In genomic region chr6:34181903-34182302, GRCh38 we compare ENCODE assay signal across 15 cellular contexts. TPM values are rescaled to one million over a fixed set of nuclear protein-coding genes. Genes with fewer than 3 reads are reported as not detected.
A peak's percentile ranks its signal among the peaks of the same experiment; 100 is the strongest.
DNase-seq lines count a peak whose midpoint lies in the region; ATAC-seq and TF ChIP-seq lines count a peak whose summit lies in the region.
"Had no signal": no experiment of that assay in that cellular context is flagged by ENCODE, and none has a peak within 500 bp of the region (broad histone marks: within the 10 kb centered on the region; RNA-seq: fewer than 3 reads in every experiment).

No MANE protein-coding gene starts in this region.

- no peak for TF ChIP-seq POLR2A in heart left ventricle (IDR thresholded peaks at IDR 0.05)

- H3K27ac ChIP-seq in heart left ventricle (peak overlapping the region in 1 of 12 donors; percentile 88), upper lobe of right lung (no peak overlapping the region)

- peaks cover 15% of the 10 kb centered on the region for H3K9me3 Mint-ChIP-seq in T-helper 2 cell treated with Interferon-gamma antibody and Interleukin-4, amounts not matched to agents 5 μg/mL and 100 μg/mL, for 36 hours
- H3K9me3 Mint-ChIP-seq in naive B cell, result peaks cover 0 to 14% (median 8%) of the 10 kb centered on the region in 7 donors

- intact Hi-C loops in cardiac septum (cut with DNase I), result no loop called here
- intact Hi-C loops in heart left ventricle (cut with DNase I), result no loop called here
- intact Hi-C loops in upper lobe of right lung (cut with DNase I), result no loop called here

- H3K36me3 ChIP-seq in heart left ventricle, result no peaks in the 10 kb centered on the region
- H3K36me3 ChIP-seq in upper lobe of right lung, result no peaks in the 10 kb centered on the region
- H3K36me3 ChIP-seq: MG63 had no signal

- no peak overlapping the region for H3K4me3 Mint-ChIP-seq in T-helper 2 cell treated with Interferon-gamma antibody and Interleukin-4, amounts not matched to agents 5 μg/mL and 100 μg/mL, for 36 hours
- H3K4me3 Mint-ChIP-seq in naive B cell, result peak overlapping the region in 5 of 8 donors; percentile 29 to 65 (median 51)

- ATAC-seq in heart left ventricle, result no peak
- ATAC-seq in naive B cell (ENCODE audit: low read depth in 2 of 2), result no peak
- no peak for ATAC-seq in upper lobe of right lung
- ATAC-seq in HG03469 (IDR thresholded peaks at IDR 0.05; ENCODE audit: unreplicated experiment), result no peak
- no peak for ATAC-seq in GM19351 (IDR thresholded peaks at IDR 0.05; ENCODE audit: unreplicated experiment)
- ATAC-seq: HepG2 had no signal

- peaks cover 17% of the 10 kb centered on the region for H3K4me1 Mint-ChIP-seq in T-helper 2 cell treated with Interferon-gamma antibody and Interleukin-4, amounts not matched to agents 5 μg/mL and 100 μg/mL, for 36 hours (ENCODE audit: low read depth)
- H3K4me1 Mint-ChIP-seq in naive B cell, result peaks cover 23 to 29% (median 23%) of the 10 kb centered on the region in 3 donors

- H3K9me3 ChIP-seq in heart left ventricle (peaks cover 0 to 17% (median 3%) of the 10 kb centered on the region in 12 donors), upper lobe of right lung (no peaks in the 10 kb centered on the region)
- H3K9me3 ChIP-seq: MG63 had no signal

- H3K4me1 ChIP-seq in heart left ventricle (peaks cover 0 to 22% (median 0%) of the 10 kb centered on the region in 12 donors), upper lobe of right lung (no peaks in the 10 kb centered on the region)

- peak overlapping the region; percentile 57 for H3K27ac Mint-ChIP-seq in T-helper 2 cell treated with Interferon-gamma antibody and Interleukin-4, amounts not matched to agents 5 μg/mL and 100 μg/mL, for 36 hours
- H3K27ac Mint-ChIP-seq in naive B cell, result peak overlapping the region in 5 of 6 donors; percentile 21 to 88 (median 78)

- H3K4me3 ChIP-seq in heart left ventricle (no peak overlapping the region), upper lobe of right lung (no peak overlapping the region)
- H3K4me3 ChIP-seq: MG63 had no signal

- H3K36me3 Mint-ChIP-seq in T-helper 2 cell treated with Interferon-gamma antibody and Interleukin-4, amounts not matched to agents 5 μg/mL and 100 μg/mL, for 36 hours (ENCODE audit: low read depth), result peaks cover 9% of the 10 kb centered on the region
- H3K36me3 Mint-ChIP-seq in naive B cell, result peaks cover 7 to 8% of the 10 kb centered on the region in 2 donors

- H3K27me3 Mint-ChIP-seq in T-helper 2 cell treated with Interferon-gamma antibody and Interleukin-4, amounts not matched to agents 5 μg/mL and 100 μg/mL, for 36 hours (ENCODE audit: low read depth), result no peaks in the 10 kb centered on the region
- H3K27me3 Mint-ChIP-seq in naive B cell, result no peaks in the 10 kb centered on the region

- DNase-seq in cardiac septum (ENCODE audit: low spot score) (peak; percentile 2), heart left ventricle (no peak), naive B cell (no peak), upper lobe of right lung (peak; percentile 42), DMS153 (lab: John Stamatoyannopoulos, UW) (no peak)
- no peak for DNase-seq in T-helper 2 cell treated with Interferon-gamma antibody and Interleukin-4, amounts not matched to agents 5 μg/mL and 100 μg/mL, for 36 hours (ENCODE audit: low spot score)
- DNase-seq: mammary epithelial cell, MG63, NCI-H187, SHP77 had no signal

- H3K27me3 ChIP-seq in heart left ventricle (peaks cover 0 to 5% (median 0%) of the 10 kb centered on the region in 9 donors), upper lobe of right lung (no peaks in the 10 kb centered on the region)
- H3K27me3 ChIP-seq: MG63 had no signal

- WGBS in heart left ventricle, 4 donors, result 75 to 87% (median 83%) methylated on average over 1 of the region's 1 CpG

- TF ChIP-seq CTCF in heart left ventricle (IDR thresholded peaks at IDR 0.05) (no peak), upper lobe of right lung (IDR thresholded peaks at IDR 0.05) (no peak)

RNA-seq across cellular contexts. Expression of gene GRM4, which starts 36.0 kb away (rescaled TPM):
- total RNA-seq in cardiac septum (not detected), heart left ventricle (under 1 TPM in 1 of 9 donors, not detected in 8; 0.20 TPM), upper lobe of right lung (0.29 TPM)
- polyA plus RNA-seq in heart left ventricle (not detected), naive B cell (ENCODE audit: low read depth in 6 of 6) (not detected)
- total RNA-seq: bronchial epithelial cell, HepG2, NCI-H460 had no signal
- polyA plus RNA-seq: HepG2, mammary epithelial cell had no signal

RNA-seq across cellular contexts. Expression of gene HMGA1, which starts 54.8 kb away (rescaled TPM):
- 36.4 TPM for total RNA-seq in cardiac septum
- 10 to 100 TPM; 36.4 to 71.5 (median 44.8) TPM for total RNA-seq in heart left ventricle
- polyA plus RNA-seq in heart left ventricle, result 10 to 100 TPM; 23.0 to 76.1 TPM
- polyA plus RNA-seq in naive B cell (ENCODE audit: low read depth in 6 of 6), result 10 to 100 TPM; 17.2 to 38.1 (median 31.2) TPM
- 54.7 TPM for total RNA-seq in upper lobe of right lung

Comparison
In these comparisons a context has a peak if more than half of its experiments do, and no peak if none do; other contexts are left out.
1. DNase-seq: peak in cardiac septum (single experiment) and upper lobe of right lung (single experiment); none in heart left ventricle (0 of 5), T-helper 2 cell treated with Interferon-gamma antibody and Interleukin-4, amounts not matched to agents 5 μg/mL and 100 μg/mL, for 36 hours (single experiment), naive B cell (single experiment) and DMS153 (single experiment).